32 cellular contexts compared by ENCODE assay signal in the genomic region with DNA sequence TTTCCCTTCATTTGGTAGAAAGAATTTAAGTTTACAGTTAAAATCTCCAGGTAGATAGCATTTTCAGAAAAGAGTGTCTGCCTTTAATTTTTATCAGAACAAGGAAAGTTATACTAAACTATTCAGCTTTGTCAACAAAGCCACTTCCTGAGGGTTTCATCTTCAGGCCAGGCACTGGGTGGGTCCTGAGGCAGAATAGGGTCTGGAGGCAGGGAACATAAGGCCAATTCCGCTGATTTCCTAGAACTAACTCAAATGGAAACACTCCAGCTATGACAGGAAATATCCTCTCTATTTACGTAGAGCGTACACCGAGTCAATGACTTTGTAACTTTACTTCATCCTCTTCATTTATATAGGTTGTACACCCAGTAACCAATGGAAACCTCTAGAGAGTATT. TPM values are rescaled to one million over a fixed set of nuclear protein-coding genes. Genes with fewer than 3 reads are reported as not detected.
"Had no signal": no experiment of that assay in that cellular context is flagged by ENCODE, and none has a peak within 500 bp of the region (broad histone marks: within the 10 kb centered on the region; RNA-seq: fewer than 3 reads in every experiment).

No MANE protein-coding gene starts in this region.

- H3K4me1 ChIP-seq: adrenal gland, body of pancreas, breast epithelium, Peyer's patch had no signal

- H3K9me3 Mint-ChIP-seq: activated CD4-positive, alpha-beta memory T cell treated with anti-CD3 and anti-CD28 coated beads for 36 hours; activated CD4-positive, alpha-beta T cell treated with anti-CD3 and anti-CD28 coated beads, Interleukin-2, amount 10 ng/mL, durations not matched to agents 7 days and 5 days; activated naive CD4-positive, alpha-beta T cell treated with anti-CD3 and anti-CD28 coated beads for 36 hours; activated T-cell treated with anti-CD3 and anti-CD28 coated beads, Interleukin-2, amount 50 U/mL, for 4 hours; activated T-helper 1 cell treated with anti-CD3 and anti-CD28 coated beads, Interleukin-12 subunit alpha, Interleukin-12 subunit beta, Interleukin-2, Interleukin-4 antibody, amounts not matched to agents 30 ng/mL and 10 ng/mL and 1 ng/mL, durations not matched to agents 14 hours and 24 hours and 36 hours had no signal

- H3K9me3 ChIP-seq: adrenal gland, body of pancreas, Peyer's patch had no signal

- DNase-seq: activated CD4-positive, alpha-beta memory T cell treated with anti-CD3 and anti-CD28 coated beads for 36 hours; activated CD4-positive, alpha-beta T cell treated with anti-CD3 and anti-CD28 coated beads for 36 hours; activated CD4-positive, alpha-beta T cell treated with anti-CD3 and anti-CD28 coated beads, Interleukin-2, amount 10 ng/mL, durations not matched to agents 7 days and 5 days; activated CD8-positive, alpha-beta memory T cell treated with anti-CD3 and anti-CD28 coated beads, Interleukin-2, amount 50 U/mL, for 4 hours; activated gamma-delta T cell treated with Interleukin-2 at 50 U/mL for 16 hours; activated naive CD4-positive, alpha-beta T cell treated with anti-CD3 and anti-CD28 coated beads for 36 hours; activated T-cell treated with anti-CD3 and anti-CD28 coated beads for 4 hours; activated T-cell treated with anti-CD3 and anti-CD28 coated beads, Interleukin-2, amount 50 U/mL, for 4 hours; adrenal gland; body of pancreas; NCI-H1105 treated with DMSO at 0.1 percent for 48 hours; NCI-H1436; NCI-H1694; NCI-H1930; NCI-H2081 treated with DMSO at 0.1 percent for 48 hours; NCI-H226; NCI-H446 treated with DMSO at 0.1 percent for 48 hours; NCI-H524; NCI-H69; NCI-H82; PC-3; Peyer's patch; RPMI8226; SHP77 treated with DMSO at 0.1 percent for 48 hours; SW 1271; T1000 had no signal

- FAIRE-seq: astrocyte had no signal

- ATAC-seq: activated CD4-positive, alpha-beta T cell treated with anti-CD3 and anti-CD28 coated beads for 36 hours; activated CD4-positive, CD25-positive, alpha-beta regulatory T cell treated with anti-CD3 and anti-CD28 coated beads, Interleukin-2, amount 50 U/mL, for 24 hours; activated naive CD4-positive, alpha-beta T cell treated with anti-CD3 and anti-CD28 coated beads, Interleukin-2, amount 50 U/mL, for 72 hours; activated T-cell treated with anti-CD3 and anti-CD28 coated beads, Interleukin-2, amount 50 U/mL, for 4 hours; body of pancreas had no signal

- H3K27me3 ChIP-seq: adrenal gland, body of pancreas, breast epithelium, Peyer's patch had no signal

- H3K4me3 Mint-ChIP-seq: activated CD4-positive, alpha-beta memory T cell treated with anti-CD3 and anti-CD28 coated beads for 36 hours; activated CD4-positive, alpha-beta T cell treated with anti-CD3 and anti-CD28 coated beads for 36 hours; activated CD4-positive, alpha-beta T cell treated with anti-CD3 and anti-CD28 coated beads, Interleukin-2, amount 10 ng/mL, durations not matched to agents 7 days and 5 days; activated naive CD4-positive, alpha-beta T cell treated with anti-CD3 and anti-CD28 coated beads for 36 hours; activated T-cell treated with anti-CD3 and anti-CD28 coated beads, Interleukin-2, amount 50 U/mL, for 4 hours; activated T-helper 1 cell treated with anti-CD3 and anti-CD28 coated beads, Interleukin-12 subunit alpha, Interleukin-12 subunit beta, Interleukin-2, Interleukin-4 antibody, amounts not matched to agents 30 ng/mL and 10 ng/mL and 1 ng/mL, durations not matched to agents 14 hours and 24 hours and 36 hours had no signal

- H3K27ac Mint-ChIP-seq: activated CD4-positive, alpha-beta memory T cell treated with anti-CD3 and anti-CD28 coated beads for 36 hours; activated CD4-positive, alpha-beta T cell treated with anti-CD3 and anti-CD28 coated beads for 36 hours; activated CD4-positive, alpha-beta T cell treated with anti-CD3 and anti-CD28 coated beads, Interleukin-2, amount 10 ng/mL, durations not matched to agents 7 days and 5 days; activated naive CD4-positive, alpha-beta T cell treated with anti-CD3 and anti-CD28 coated beads for 36 hours; activated naive CD4-positive, alpha-beta T cell treated with anti-CD3 and anti-CD28 coated beads, Interleukin-2, amount 50 U/mL, for 72 hours; activated T-helper 1 cell treated with anti-CD3 and anti-CD28 coated beads, Interleukin-12 subunit alpha, Interleukin-12 subunit beta, Interleukin-2, Interleukin-4 antibody, amounts not matched to agents 30 ng/mL and 10 ng/mL and 1 ng/mL, durations not matched to agents 14 hours and 24 hours and 36 hours had no signal

- H3K36me3 ChIP-seq: adrenal gland, breast epithelium, Peyer's patch had no signal

- H3K4me3 ChIP-seq: adrenal gland, body of pancreas, breast epithelium, Peyer's patch had no signal

- H3K36me3 Mint-ChIP-seq: activated CD4-positive, alpha-beta memory T cell treated with anti-CD3 and anti-CD28 coated beads for 36 hours had no signal

- H3K27ac ChIP-seq: adrenal gland, body of pancreas, breast epithelium, Peyer's patch had no signal

- H3K4me1 Mint-ChIP-seq: activated CD4-positive, alpha-beta T cell treated with anti-CD3 and anti-CD28 coated beads, Interleukin-2, amount 10 ng/mL, durations not matched to agents 7 days and 5 days had no signal

RNA-seq across cellular contexts. Expression of a gene that starts 32.7 kb away (rescaled TPM):
- total RNA-seq: astrocyte, PC-3, SK-MEL-5 had no signal
